In genomic region chr11:15800121-15800800, GRCh38 we compare ENCODE assay signal across 7 cellular contexts.
DNase-seq lines count a peak whose midpoint lies in the region; ATAC-seq and TF ChIP-seq lines count a peak whose summit lies in the region.

No MANE protein-coding gene starts in this region.

- ATAC-seq in left ventricle myocardium superior (peak; percentile 73), HG03280 (IDR thresholded peaks at IDR 0.05; ENCODE audit: unreplicated experiment) (no peak), HG03442 (IDR thresholded peaks at IDR 0.05; ENCODE audit: unreplicated experiment) (no peak)
- peak; percentile 40 for ATAC-seq in stimulated activated effector memory CD8-positive, alpha-beta T cell treated with anti-CD3 and anti-CD28 coated beads, Interleukin-12 subunit alpha, Interleukin-12 subunit beta, amount 100 ng/mL, for 72 hours

- no peaks in the 10 kb centered on the region for H3K27me3 Mint-ChIP-seq in type B pancreatic cell

- no peak overlapping the region for H3K27ac Mint-ChIP-seq in stimulated activated effector memory CD8-positive, alpha-beta T cell treated with anti-CD3 and anti-CD28 coated beads, Interleukin-12 subunit alpha, Interleukin-12 subunit beta, amount 100 ng/mL, for 72 hours
- no peak overlapping the region for H3K27ac Mint-ChIP-seq in type B pancreatic cell

- H3K9me3 Mint-ChIP-seq in stimulated activated effector memory CD8-positive, alpha-beta T cell treated with anti-CD3 and anti-CD28 coated beads, Interleukin-12 subunit alpha, Interleukin-12 subunit beta, amount 100 ng/mL, for 72 hours = peaks cover 6% of the 10 kb centered on the region
- no peaks in the 10 kb centered on the region for H3K9me3 Mint-ChIP-seq in type B pancreatic cell

- TF ChIP-seq CTCF in type B pancreatic cell (conservative IDR thresholded peaks at IDR 0.05) = no peak

- H3K36me3 Mint-ChIP-seq in stimulated activated effector memory CD8-positive, alpha-beta T cell treated with anti-CD3 and anti-CD28 coated beads, Interleukin-12 subunit alpha, Interleukin-12 subunit beta, amount 100 ng/mL, for 72 hours = no peaks in the 10 kb centered on the region
- no peaks in the 10 kb centered on the region for H3K36me3 Mint-ChIP-seq in type B pancreatic cell

- no peak overlapping the region for H3K4me3 Mint-ChIP-seq in stimulated activated effector memory CD8-positive, alpha-beta T cell treated with anti-CD3 and anti-CD28 coated beads, Interleukin-12 subunit alpha, Interleukin-12 subunit beta, amount 100 ng/mL, for 72 hours
- no peak overlapping the region for H3K4me3 Mint-ChIP-seq in type B pancreatic cell

- no peaks in the 10 kb centered on the region for H3K4me1 Mint-ChIP-seq in stimulated activated effector memory CD8-positive, alpha-beta T cell treated with anti-CD3 and anti-CD28 coated beads, Interleukin-12 subunit alpha, Interleukin-12 subunit beta, amount 100 ng/mL, for 72 hours
- H3K4me1 Mint-ChIP-seq in type B pancreatic cell (ENCODE audit: unreplicated experiment) = peaks cover 3% of the 10 kb centered on the region

- DNase-seq in Kasumi-1 (lab: John Stamatoyannopoulos, UW) (peak; percentile 75 to 81), UCSD-AML1 (lab: John Stamatoyannopoulos, UW; ENCODE audit: unreplicated experiment) (peak; percentile 9), left ventricle myocardium superior (peak; percentile 52), type B pancreatic cell (ENCODE audit: extremely low spot score, unreplicated experiment) (no peak)
- DNase-seq in stimulated activated effector memory CD8-positive, alpha-beta T cell treated with anti-CD3 and anti-CD28 coated beads, Interleukin-12 subunit alpha, Interleukin-12 subunit beta, amount 100 ng/mL, for 72 hours (ENCODE audit: low spot score in 2 of 2) = no peak

- intact Hi-C loops in left ventricle myocardium superior (cut with micrococcal nuclease) = no loop called here

Comparison
In these comparisons a context has a peak if more than half of its experiments do, and no peak if none do; other contexts are left out.
1. DNase-seq: peak in Kasumi-1 (2 of 2), UCSD-AML1 (single experiment) and left ventricle myocardium superior (single experiment); none in stimulated activated effector memory CD8-positive, alpha-beta T cell treated with anti-CD3 and anti-CD28 coated beads, Interleukin-12 subunit alpha, Interleukin-12 subunit beta, amount 100 ng/mL, for 72 hours (0 of 2) and type B pancreatic cell (single experiment).
2. ATAC-seq: peak in left ventricle myocardium superior (single experiment) and stimulated activated effector memory CD8-positive, alpha-beta T cell treated with anti-CD3 and anti-CD28 coated beads, Interleukin-12 subunit alpha, Interleukin-12 subunit beta, amount 100 ng/mL, for 72 hours (single experiment); none in HG03280 (single experiment) and HG03442 (single experiment).